Comparison of ENCODE assay signal across 14 cellular contexts in genomic region chr10:91683976-91684375, GRCh38. TPM values are rescaled to one million over a fixed set of nuclear protein-coding genes. Genes with fewer than 3 reads are reported as not detected.
DNase-seq lines count a peak whose midpoint lies in the region; ATAC-seq, FAIRE-seq and TF ChIP-seq lines count a peak whose summit lies in the region.
"Had no signal": no experiment of that assay in that cellular context is flagged by ENCODE, and none has a peak within 500 bp of the region (broad histone marks: within the 10 kb centered on the region; RNA-seq: fewer than 3 reads in every experiment).

No MANE protein-coding gene starts in this region.

- peak overlapping the region; percentile 35 for H3K4me2 ChIP-seq in A549

- FAIRE-seq in A549 (lab: Jason Lieb, UNC), result peak; percentile 39

- no peak for TF ChIP-seq POLR2A in A549 (IDR thresholded peaks at IDR 0.05; ENCODE audit: low read length)

- WGBS in A549 (ENCODE audit: missing lambda C conversion rate), result 12% methylated on average over 5 of the region's 5 CpGs

- no peaks in the 10 kb centered on the region for H3K9me3 Mint-ChIP-seq in endothelial cell (ENCODE audit: unreplicated experiment)
- H3K9me3 Mint-ChIP-seq: T-helper 2 cell treated with Interferon-gamma antibody and Interleukin-4, amounts not matched to agents 5 μg/mL and 100 μg/mL, for 36 hours had no signal

- H3K4me3 ChIP-seq in A549 (no peak overlapping the region), iPS-18a (ENCODE audit: low read length) (no peak overlapping the region)
- H3K4me3 ChIP-seq: psoas muscle, tibial nerve had no signal

- no peaks in the 10 kb centered on the region for H3K27me3 ChIP-seq in iPS-18a (ENCODE audit: control insufficient read depth, insufficient read depth, low read length)
- H3K27me3 ChIP-seq: tibial nerve had no signal

- no peaks in the 10 kb centered on the region for H3K36me3 Mint-ChIP-seq in endothelial cell (ENCODE audit: low read depth, unreplicated experiment)

- H3K9ac ChIP-seq in iPS-18a (ENCODE audit: low read length), result peak overlapping the region; percentile 21

- peak; percentile 77 to 81 for ATAC-seq in A549
- ATAC-seq: HCT116, psoas muscle had no signal

- no peak overlapping the region for H3K27ac Mint-ChIP-seq in endothelial cell (ENCODE audit: unreplicated experiment)
- H3K27ac Mint-ChIP-seq: T-helper 2 cell treated with Interferon-gamma antibody and Interleukin-4, amounts not matched to agents 5 μg/mL and 100 μg/mL, for 36 hours had no signal

- POLR2A ChIA-PET in A549 (lab: Yijun Ruan, JAX), result no interaction called here
- POLR2A ChIA-PET in GM10248 (lab: Yijun Ruan, JAX), result no interaction called here

- TF ChIP-seq EP300 in A549 (IDR thresholded peaks at IDR 0.05), result no peak

- CTCF ChIA-PET in A549 (lab: Yijun Ruan, JAX), result interaction anchor here (0.7 to 1.7 kb wide), 3 partner anchors 10 to 40 kb away, joined by 5 to 7 read pairs (median 6); no protein-coding TSS in a partner anchor
- CTCF ChIA-PET in GM10248 (lab: Yijun Ruan, JAX), result interaction anchor here (0.6 kb wide), 1 partner anchor 9 kb away, joined by 4 read pairs; no protein-coding TSS in a partner anchor

- no peaks in the 10 kb centered on the region for H3K36me3 ChIP-seq in iPS-18a (ENCODE audit: control insufficient read depth, low read depth, low read length)
- H3K36me3 ChIP-seq: tibial nerve had no signal

- H3K4me3 Mint-ChIP-seq in endothelial cell (ENCODE audit: unreplicated experiment), result no peak overlapping the region
- H3K4me3 Mint-ChIP-seq: T-helper 2 cell treated with Interferon-gamma antibody and Interleukin-4, amounts not matched to agents 5 μg/mL and 100 μg/mL, for 36 hours had no signal

- TF ChIP-seq CTCF in A549 (IDR thresholded peaks at IDR 0.05), result no peak
- TF ChIP-seq CTCF in endothelial cell (IDR thresholded peaks at IDR 0.05; ENCODE audit: unreplicated experiment), result no peak
- TF ChIP-seq CTCF in GM10248 (IDR thresholded peaks at IDR 0.05; ENCODE audit: control extremely low read depth, extremely low read depth, low read depth, missing control alignments), result no peak

- H3K9me3 ChIP-seq in A549 (no peaks in the 10 kb centered on the region), iPS-18a (ENCODE audit: control insufficient read depth, low read depth, low read length) (no peaks in the 10 kb centered on the region)
- H3K9me3 ChIP-seq: psoas muscle, tibial nerve had no signal

- DNase-seq in A549 (ENCODE audit: low read depth in 1 of 2, low spot score in 1 of 2) (peak; percentile 35 to 60), HS-27A (ENCODE audit: low read depth) (peak; percentile 39), astrocyte of the hippocampus (ENCODE audit: low read depth, low spot score) (peak; percentile 69), ecto neural progenitor cell (ENCODE audit: low spot score) (no peak), COR-L47 (lab: John Stamatoyannopoulos, UW) (no peak), endothelial cell (ENCODE audit: low spot score) (no peak), GM10248 (ENCODE audit: extremely low spot score) (no peak)
- DNase-seq: activated CD8-positive, alpha-beta memory T cell treated with anti-CD3 and anti-CD28 coated beads, Interleukin-2, amount 50 U/mL, for 4 hours; erythroblast; psoas muscle had no signal

- TF ChIP-seq RAD21 in A549 (conservative IDR thresholded peaks at IDR 0.05 in 1 of 2, IDR thresholded peaks at IDR 0.05 in 1 of 2), result no peak

- H3K27ac ChIP-seq in A549 (peak overlapping the region in 1 of 2 experiments; percentile 58; a peak in 2 of 6 replicates), iPS-18a (ENCODE audit: low read length) (peak overlapping the region; percentile 6)
- H3K27ac ChIP-seq: psoas muscle, tibial nerve had no signal

- H3K4me1 ChIP-seq in A549 (peaks cover 13% of the 10 kb centered on the region), iPS-18a (ENCODE audit: control insufficient read depth, low read depth, low read length) (peaks cover 12% of the 10 kb centered on the region)
- H3K4me1 ChIP-seq: psoas muscle, tibial nerve had no signal

- no peaks in the 10 kb centered on the region for H3K27me3 Mint-ChIP-seq in endothelial cell (ENCODE audit: unreplicated experiment)

- no peaks in the 10 kb centered on the region for H3K4me1 Mint-ChIP-seq in endothelial cell (ENCODE audit: unreplicated experiment)

TF ChIP-seq in A549, 52 proteins besides CTCF, POLR2A, EP300 and RAD21:
- TF ChIP-seq BHLHE40 (IDR thresholded peaks at IDR 0.05; ENCODE audit: low read depth, low read length) (peak; percentile 26; the same call in 1 of the 2 replicates), RCOR1 (IDR thresholded peaks at IDR 0.05; ENCODE audit: low read depth, low read length) (no peak), CEBPB (IDR thresholded peaks at IDR 0.05) (no peak), MAX (IDR thresholded peaks at IDR 0.05) (peak; percentile 30; the same call in 1 of the 2 replicates)

RNA-seq across cellular contexts. Expression of gene PPP1R3C, which starts 51.1 kb away (rescaled TPM):
- polyA plus RNA-seq in A549 (2011; rRNA removed), result 19.7 and 20.0 TPM in 2 replicates
- polyA plus RNA-seq in A549 (2012; cell fraction: cytosol; rRNA removed), result 4.4 and 5.5 TPM in 2 replicates
- 2.3 and 3.9 TPM in 2 replicates for polyA plus RNA-seq in A549 (2012; cell fraction: nucleus; rRNA removed)
- polyA plus RNA-seq in A549 (2017; fragmentation: RNase III; extraction: RNeasy Plus Mini Kit Qiagen cat#74134 plus additional on column Dnase treatment), result 9.8 to 10.9 TPM (median 10.5 TPM) in 3 replicates
- 19.0 and 21.4 TPM in 2 replicates for polyA minus RNA-seq in A549 (2011; rRNA and poly(A)+ RNA removed)
- 0.31 TPM for total RNA-seq in endothelial cell (ENCODE audit: unreplicated experiment)

Comparison
In these comparisons a context has a peak if more than half of its experiments do, and no peak if none do; other contexts are left out.
1. DNase-seq: peak in A549 (2 of 2), HS-27A (single experiment) and astrocyte of the hippocampus (single experiment); none in ecto neural progenitor cell (single experiment), COR-L47 (single experiment), endothelial cell (single experiment) and GM10248 (single experiment).